In genomic region chr4:139763205-139763604, GRCh38 we compare ENCODE assay signal across 15 cellular contexts.
A peak's percentile ranks its signal among the peaks of the same experiment; 100 is the strongest.
DNase-seq lines count a peak whose midpoint lies in the region; FAIRE-seq and TF ChIP-seq lines count a peak whose summit lies in the region.
"Had no signal": no experiment of that assay in that cellular context is flagged by ENCODE, and none has a peak within 500 bp of the region (broad histone marks: within the 10 kb centered on the region; RNA-seq: fewer than 3 reads in every experiment).

No MANE protein-coding gene starts in this region.

- H3K4me3 Mint-ChIP-seq in nephron, result peak overlapping the region in 2 of 3 experiments; percentile 45 to 46
- H3K4me3 Mint-ChIP-seq: T-helper 2 cell treated with Interferon-gamma antibody and Interleukin-4, amounts not matched to agents 5 μg/mL and 100 μg/mL, for 36 hours had no signal

- no peak for TF ChIP-seq CTCF in cardiac muscle cell (IDR thresholded peaks at IDR 0.05; ENCODE audit: low read depth, low read length)
- TF ChIP-seq CTCF in endothelial cell of umbilical vein (IDR thresholded peaks at IDR 0.05; ENCODE audit: extremely low read depth in 1 of 2, insufficient read depth in 1 of 2, low read depth in 1 of 2, low read length in 2 of 2), result no peak
- TF ChIP-seq CTCF in nephron (IDR thresholded peaks at IDR 0.05; ENCODE audit: unreplicated experiment in 3 of 3), result no peak

- H4K20me1 ChIP-seq in endothelial cell of umbilical vein (replicated peaks; ENCODE audit: control insufficient read depth, extremely low read depth, insufficient read depth, low read length), result no peaks in the 10 kb centered on the region

- no peak for FAIRE-seq in endothelial cell of umbilical vein (lab: Jason Lieb, UNC)

- H3K36me3 ChIP-seq in cardiac muscle cell, result no peaks in the 10 kb centered on the region
- H3K36me3 ChIP-seq in endothelial cell of umbilical vein (ENCODE audit: control insufficient read depth in 2 of 2, extremely low read depth in 1 of 2, insufficient read depth in 2 of 2, low read length in 2 of 2), result no peaks in the 10 kb centered on the region
- H3K36me3 ChIP-seq: adrenal gland, thoracic aorta had no signal

- peak overlapping the region; percentile 68 to 85 (median 78) for H3K27ac Mint-ChIP-seq in nephron
- H3K27ac Mint-ChIP-seq: T-helper 2 cell treated with Interferon-gamma antibody and Interleukin-4, amounts not matched to agents 5 μg/mL and 100 μg/mL, for 36 hours had no signal

- H3K9ac ChIP-seq in endothelial cell of umbilical vein (replicated peaks; ENCODE audit: extremely low read depth, insufficient read depth, low read length), result peak overlapping the region; percentile 67

- no peaks in the 10 kb centered on the region for H3K27me3 Mint-ChIP-seq in nephron (ENCODE audit: low read depth)

- dilution Hi-C loops in endothelial cell of umbilical vein (cut with MboI; ENCODE audit: extremely low pct_ligation_motif_present, low sequenced_read_pairs), result no loop called here

- peak overlapping the region; percentile 90 for H3K27ac ChIP-seq in cardiac muscle cell
- H3K27ac ChIP-seq in endothelial cell of umbilical vein (ENCODE audit: insufficient read depth, low read depth, low read length), result peak overlapping the region; percentile 78

- intact Hi-C loops in cardiac septum (cut with DNase I), result loop anchor here (1.0 to 10.0 kb wide), 5 partner anchors 23 to 282 kb away; no protein-coding TSS in a partner anchor
- intact Hi-C loops in endothelial cell of umbilical vein (cut with micrococcal nuclease), result loop anchor here (1.0 to 5.0 kb wide), 9 partner anchors 23 to 388 kb away; no protein-coding TSS in a partner anchor

- H3K4me2 ChIP-seq in endothelial cell of umbilical vein (ENCODE audit: insufficient read depth, low read length), result peak overlapping the region; percentile 70

- no peaks in the 10 kb centered on the region for H3K79me2 ChIP-seq in endothelial cell of umbilical vein (ENCODE audit: control insufficient read depth, insufficient read depth, low read length)

- TF ChIP-seq POLR2A in endothelial cell of umbilical vein (IDR thresholded peaks at IDR 0.05; ENCODE audit: low read depth, low read length), result no peak

- no peaks in the 10 kb centered on the region for H3K9me3 Mint-ChIP-seq in nephron
- H3K9me3 Mint-ChIP-seq: T-helper 2 cell treated with Interferon-gamma antibody and Interleukin-4, amounts not matched to agents 5 μg/mL and 100 μg/mL, for 36 hours had no signal

- H3K4me3 ChIP-seq in cardiac muscle cell (no peak overlapping the region), endothelial cell of umbilical vein (replicated peaks in 1 of 3; ENCODE audit: insufficient read depth in 1 of 3, low read depth in 1 of 3, low read length in 3 of 3) (peak overlapping the region in 2 of 3 experiments; percentile 3 to 59)
- H3K4me3 ChIP-seq: adrenal gland had no signal

- no peaks in the 10 kb centered on the region for H3K9me3 ChIP-seq in cardiac muscle cell (ENCODE audit: low read depth)
- no peaks in the 10 kb centered on the region for H3K9me3 ChIP-seq in endothelial cell of umbilical vein (replicated peaks; ENCODE audit: control insufficient read depth, insufficient read depth, low read length)
- H3K9me3 ChIP-seq: adrenal gland, thoracic aorta had no signal

- H3K4me1 ChIP-seq in cardiac muscle cell (ENCODE audit: low read depth) (peaks cover 56% of the 10 kb centered on the region), endothelial cell of umbilical vein (ENCODE audit: control insufficient read depth, extremely low read depth, insufficient read depth, low read length) (peaks cover 41% of the 10 kb centered on the region)

- H2AFZ ChIP-seq in endothelial cell of umbilical vein (ENCODE audit: low read depth, low read length), result peak overlapping the region; percentile 2

- no peaks in the 10 kb centered on the region for H3K9me1 ChIP-seq in endothelial cell of umbilical vein (replicated peaks; ENCODE audit: control insufficient read depth, extremely low read depth, insufficient read depth, low read length)

- H3K36me3 Mint-ChIP-seq in nephron (ENCODE audit: low read depth), result no peaks in the 10 kb centered on the region

- H3K27me3 ChIP-seq in cardiac muscle cell (no peaks in the 10 kb centered on the region), endothelial cell of umbilical vein (ENCODE audit: control insufficient read depth in 2 of 2, insufficient read depth in 2 of 2, low read length in 2 of 2) (no peaks in the 10 kb centered on the region)
- H3K27me3 ChIP-seq: adrenal gland had no signal

- DNase-seq in cardiac muscle cell (ENCODE audit: low read depth in 1 of 2, low spot score in 1 of 2) (no peak), cardiac septum (ENCODE audit: low spot score) (no peak), endothelial cell of umbilical vein (ENCODE audit: low read depth, low spot score) (no peak), NCI-H2107 (lab: John Stamatoyannopoulos, UW) (no peak), HPDE6-E6E7 (ENCODE audit: extremely low spot score) (no peak), NCI-H1105 (lab: John Stamatoyannopoulos, UW) (no peak)
- no peak for DNase-seq in NK-92 treated with Interleukin-12 subunit alpha and Interleukin-12 subunit beta, amount 100 ng/mL, for 24 hours (lab: John Stamatoyannopoulos, UW)
- DNase-seq: effector memory CD4-positive, alpha-beta T cell; IMR-90; OCI-M1; retina had no signal

- H3K4me1 Mint-ChIP-seq in nephron, result peaks cover 67% of the 10 kb centered on the region

- CTCF ChIA-PET in endothelial cell of umbilical vein (lab: Charles Lee), result interaction anchor here (0.8 to 2.8 kb wide), 6 partner anchors 12 to 52 kb away, joined by 3 to 14 read pairs (median 5); no protein-coding TSS in a partner anchor

- POLR2A ChIA-PET in endothelial cell of umbilical vein (lab: Charles Lee), result no interaction called here

- BruUV-seq in endothelial cell of umbilical vein (replicated peaks; lab: Mats Ljungman, UMichigan), result TSS peak; percentile 81

TF ChIP-seq in endothelial cell of umbilical vein, 7 proteins besides CTCF, POLR2A, EP300 and RAD21:
- TF ChIP-seq EZH2 (IDR thresholded peaks at IDR 0.05; ENCODE audit: borderline replicate concordance, low read depth, low read length, severe bottlenecking), result no peak
- TF ChIP-seq GATA2 (IDR thresholded peaks at IDR 0.05; ENCODE audit: insufficient read depth, insufficient read length, low read depth, low read length), result no peak
- TF ChIP-seq POLR2AphosphoS5 (IDR thresholded peaks at IDR 0.05; ENCODE audit: insufficient read depth, low read depth, low read length), result no peak
- TF ChIP-seq JUN (IDR thresholded peaks at IDR 0.05; ENCODE audit: borderline replicate concordance, insufficient read depth, insufficient read length, low read depth), result no peak
- no peak for TF ChIP-seq FOS (IDR thresholded peaks at IDR 0.05; ENCODE audit: borderline replicate concordance, insufficient read depth, low read length)
- no peak for TF ChIP-seq MAX (IDR thresholded peaks at IDR 0.05; ENCODE audit: insufficient read depth, insufficient read length)
- TF ChIP-seq MYC (IDR thresholded peaks at IDR 0.05; ENCODE audit: low read depth, low read length), result no peak
